ENCODE assay signal across 16 cellular contexts in the genomic region with DNA sequence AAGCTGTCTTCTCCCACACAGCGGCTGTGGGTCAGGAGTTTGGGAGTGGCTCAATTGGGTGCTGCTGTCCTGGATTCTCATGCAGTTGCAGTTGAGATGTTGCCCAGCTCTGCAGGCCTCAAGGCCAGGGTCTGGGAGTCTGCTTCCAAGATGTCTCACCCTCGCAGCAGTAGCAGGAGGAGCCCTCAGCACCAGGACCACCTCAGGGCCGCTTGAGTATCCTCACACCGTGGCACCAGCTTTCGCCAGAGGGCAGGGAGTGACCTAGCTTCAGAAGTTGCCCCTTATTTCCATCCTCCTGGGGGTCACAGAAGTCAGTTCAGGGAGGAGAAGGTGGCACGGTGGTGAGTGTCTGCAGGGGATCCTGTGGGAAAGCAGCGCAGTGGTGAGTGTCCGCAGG. TPM values are rescaled to one million over a fixed set of nuclear protein-coding genes. Genes with fewer than 3 reads are reported as not detected.
"Had no signal": no experiment of that assay in that cellular context is flagged by ENCODE, and none has a peak within 500 bp of the region (broad histone marks: within the 10 kb centered on the region; RNA-seq: fewer than 3 reads in every experiment).

No MANE protein-coding gene starts in this region.

- H3K27me3 Mint-ChIP-seq: activated CD8-positive, alpha-beta T cell treated with anti-CD3 and anti-CD28 coated beads for 36 hours had no signal

- H3K27ac Mint-ChIP-seq: activated CD8-positive, alpha-beta T cell treated with anti-CD3 and anti-CD28 coated beads for 36 hours; activated T-cell treated with anti-CD3 and anti-CD28 coated beads, Interleukin-2, amount 50 U/mL, for 72 hours had no signal

- H3K4me1 ChIP-seq: suprapubic skin, upper lobe of right lung had no signal

- H3K4me3 Mint-ChIP-seq: activated CD8-positive, alpha-beta T cell treated with anti-CD3 and anti-CD28 coated beads for 36 hours; activated T-cell treated with anti-CD3 and anti-CD28 coated beads, Interleukin-2, amount 50 U/mL, for 72 hours had no signal

- H3K9me3 ChIP-seq: suprapubic skin, upper lobe of right lung had no signal

- H3K4me3 ChIP-seq: dorsolateral prefrontal cortex, suprapubic skin, upper lobe of right lung had no signal

- ATAC-seq: activated T-cell treated with anti-CD3 and anti-CD28 coated beads, Interleukin-2, amount 50 U/mL, for 72 hours; upper lobe of right lung had no signal

- H3K9me3 Mint-ChIP-seq: activated CD8-positive, alpha-beta T cell treated with anti-CD3 and anti-CD28 coated beads for 36 hours; activated T-cell treated with anti-CD3 and anti-CD28 coated beads, Interleukin-2, amount 50 U/mL, for 72 hours had no signal

- DNase-seq: activated CD4-positive, alpha-beta T cell treated with anti-CD3 and anti-CD28 coated beads for 4 hours; activated CD8-positive, alpha-beta memory T cell treated with anti-CD3 and anti-CD28 coated beads, Interleukin-2, amount 50 U/mL, for 48 hours; activated CD8-positive, alpha-beta T cell treated with anti-CD3 and anti-CD28 coated beads for 36 hours; activated T-cell treated with anti-CD3 and anti-CD28 coated beads, Interleukin-2, amount 50 U/mL, for 72 hours; dorsolateral prefrontal cortex; islet precursor cell; midbrain; stimulated activated CD4-positive, alpha-beta T cell treated with anti-CD3 and anti-CD28 coated beads, Interleukin-4, amount 100 ng/mL, for 1 hour; stimulated activated naive CD4-positive, alpha-beta T cell treated with Interleukin-2 at 50 U/mL for 16 hours; upper lobe of right lung; WERI-Rb-1 had no signal

- H3K36me3 ChIP-seq: upper lobe of right lung had no signal

- H3K27me3 ChIP-seq: dorsolateral prefrontal cortex, suprapubic skin, upper lobe of right lung had no signal

- H3K27ac ChIP-seq: dorsolateral prefrontal cortex, suprapubic skin, upper lobe of right lung, WERI-Rb-1 had no signal

RNA-seq across cellular contexts. Expression of gene ATP4B, which starts 52.5 kb away (rescaled TPM):
- total RNA-seq: activated CD8-positive, alpha-beta T cell treated with anti-CD3 and anti-CD28 coated beads for 36 hours; activated T-cell treated with anti-CD3 and anti-CD28 coated beads, Interleukin-2, amount 50 U/mL, for 72 hours; astrocyte; dorsolateral prefrontal cortex; lung microvascular endothelial cell; myocyte; suprapubic skin; T-helper 1 cell treated with Interleukin-12 subunit alpha and Interleukin-12 subunit beta and Interleukin-4 antibody, amounts not matched to agents 30 ng/mL and 1 ng/mL, for 36 hours; upper lobe of right lung had no signal
